Comparison of ENCODE assay signal across 8 cellular contexts in genomic region chr1:6235302-6235680, GRCh38. TPM values are rescaled to one million over a fixed set of nuclear protein-coding genes. Genes with fewer than 3 reads are reported as not detected.
DNase-seq lines count a peak whose midpoint lies in the region; ATAC-seq and TF ChIP-seq lines count a peak whose summit lies in the region.

No MANE protein-coding gene starts in this region.

- intact Hi-C loops in spleen (cut with DNase I; ENCODE audit: low total_unique reads): loop anchor here (10.0 kb wide), 1 partner anchor 50 kb away; the partner anchor contains the start of gene CHD5

- H3K27ac ChIP-seq in right atrium auricular region: peak overlapping the region; percentile 40 to 59
- H3K27ac ChIP-seq in spleen: peak overlapping the region in 6 of 8 donors; percentile 48 to 83 (median 69)

- H3K27me3 ChIP-seq in right atrium auricular region (no peaks in the 10 kb centered on the region), spleen (replicated peaks in 1 of 7) (peaks cover 0 to 28% (median 19%) of the 10 kb centered on the region in 7 donors)

- peak overlapping the region; percentile 61 to 68 for H3K4me3 ChIP-seq in right atrium auricular region
- peak overlapping the region; percentile 67 to 95 (median 80) for H3K4me3 ChIP-seq in spleen

- TF ChIP-seq POLR2A in GM18505 (IDR thresholded peaks at IDR 0.05; ENCODE audit: borderline replicate concordance, extremely low read depth, insufficient read depth, insufficient read length) (no peak), spleen (IDR thresholded peaks at IDR 0.05) (no peak)

- WGBS in spleen, 5 donors: 0 to 1% (median 1%) methylated on average over 7 to 31 of the region's 31 CpGs

- TF ChIP-seq CTCF in right atrium auricular region (IDR thresholded peaks at IDR 0.05) (no peak), spleen (IDR thresholded peaks at IDR 0.05 in 8 of 11, conservative IDR thresholded peaks at IDR 0.05 in 3 of 11) (no peak)

- H3K9me3 ChIP-seq in right atrium auricular region: no peaks in the 10 kb centered on the region
- H3K9me3 ChIP-seq in spleen: no peaks in the 10 kb centered on the region

- peak; percentile 22 to 38 for DNase-seq in activated CD4-positive, alpha-beta T cell treated with anti-CD3 and anti-CD28 coated beads, Interleukin-2, amount 50 U/mL, for 4 hours
- no peak for DNase-seq in right atrium auricular region (ENCODE audit: low spot score)
- no peak for DNase-seq in spleen
- no peak for DNase-seq in GM19240 (ENCODE audit: insufficient read length, low spot score)
- no peak for DNase-seq in activated CD4-positive, CD25-positive, alpha-beta regulatory T cell treated with anti-CD3 and anti-CD28 coated beads, Interleukin-2, amount 50 U/mL, for 72 hours
- DNase-seq in foreskin melanocyte: no peak

- H3K4me1 ChIP-seq in right atrium auricular region: peaks cover 0 to 33% of the 10 kb centered on the region in 2 donors
- peaks cover 8 to 28% (median 21%) of the 10 kb centered on the region in 6 donors for H3K4me1 ChIP-seq in spleen

- peaks cover 32% of the 10 kb centered on the region for H3K36me3 ChIP-seq in right atrium auricular region
- H3K36me3 ChIP-seq in spleen: peaks cover 0 to 40% (median 28%) of the 10 kb centered on the region in 6 donors

- peak; percentile 14 for ATAC-seq in GM18505 (IDR thresholded peaks at IDR 0.05; ENCODE audit: unreplicated experiment)
- peak; percentile 4 for ATAC-seq in HG02623 (IDR thresholded peaks at IDR 0.05; ENCODE audit: unreplicated experiment)

RNA-seq across cellular contexts. Expression of gene ICMT, which starts 0.5 kb away (rescaled TPM):
- total RNA-seq in right atrium auricular region (10 to 100 TPM; 71.4 to 74.4 TPM), spleen (10 to 100 TPM; 19.8 to 34.6 (median 30.7) TPM)
- polyA plus RNA-seq in spleen: 10 to 100 TPM in 1 of 3 donors, 1 to 10 TPM in 2; 5.2 to 13.3 (median 8.3) TPM

RNA-seq across cellular contexts. Expression of gene HES3, which starts 8.7 kb away (rescaled TPM):
- not detected for total RNA-seq in right atrium auricular region
- total RNA-seq in spleen: not detected
- polyA plus RNA-seq in spleen: not detected

RNA-seq across cellular contexts. Expression of gene GPR153, which starts 25.6 kb away (rescaled TPM):
- total RNA-seq in right atrium auricular region (10 to 100 TPM in 1 of 2 donors, 1 to 10 TPM in 1; 7.6 to 17.4 TPM), spleen (10 to 100 TPM in 6 of 7 donors, 1 to 10 TPM in 1; 7.1 to 26.6 (median 12.9) TPM)
- 1 to 10 TPM; 2.1 to 5.7 (median 2.5) TPM for polyA plus RNA-seq in spleen

RNA-seq across cellular contexts. Expression of gene RNF207, which starts 29.4 kb away (rescaled TPM):
- total RNA-seq in right atrium auricular region (10 to 100 TPM; 28.9 to 53.0 TPM), spleen (10 to 100 TPM in 2 of 7 donors, 1 to 10 TPM in 5; 4.2 to 12.5 (median 6.5) TPM)
- polyA plus RNA-seq in spleen: 1 to 10 TPM; 2.8 to 6.2 (median 5.3) TPM

RNA-seq across cellular contexts. Expression of gene RPL22, which starts 35.9 kb away (rescaled TPM):
- total RNA-seq in right atrium auricular region: 100 to 1,000 TPM in 1 of 2 donors, 10 to 100 TPM in 1; 75.4 to 115 TPM
- 100 to 1,000 TPM; 106 to 424 (median 304) TPM for total RNA-seq in spleen
- polyA plus RNA-seq in spleen: 1,000 to 10,000 TPM in 2 of 3 donors, 100 to 1,000 TPM in 1; 500 to 1,105 (median 1,034) TPM

Comparison
In these comparisons a context has a peak if more than half of its experiments do, and no peak if none do; other contexts are left out.
1. DNase-seq: peak in activated CD4-positive, alpha-beta T cell treated with anti-CD3 and anti-CD28 coated beads, Interleukin-2, amount 50 U/mL, for 4 hours (2 of 2); none in right atrium auricular region (single experiment), spleen (single experiment), GM19240 (single experiment), activated CD4-positive, CD25-positive, alpha-beta regulatory T cell treated with anti-CD3 and anti-CD28 coated beads, Interleukin-2, amount 50 U/mL, for 72 hours (single experiment) and foreskin melanocyte (single experiment).